11 cellular contexts compared by ENCODE assay signal in genomic region chr19:38678891-38679494, GRCh38. TPM values are rescaled to one million over a fixed set of nuclear protein-coding genes. Genes with fewer than 3 reads are reported as not detected.
DNase-seq lines count a peak whose midpoint lies in the region; ATAC-seq and TF ChIP-seq lines count a peak whose summit lies in the region.
"Had no signal": no experiment of that assay in that cellular context is flagged by ENCODE, and none has a peak within 500 bp of the region (broad histone marks: within the 10 kb centered on the region; RNA-seq: fewer than 3 reads in every experiment).

No MANE protein-coding gene starts in this region.

- H3K9me3 Mint-ChIP-seq in endodermal cell (peaks cover 4% of the 10 kb centered on the region), neural progenitor cell (peaks cover 2% of the 10 kb centered on the region)
- H3K9me3 Mint-ChIP-seq: naive thymus-derived CD8-positive, alpha-beta T cell had no signal

- WGBS in endodermal cell (ENCODE audit: insufficient coverage in 1 of 2, insufficient read length in 1 of 2), 2 experiments = 95 to 96% methylated on average over 6 to 7 of the region's 7 CpGs

- H4K20me1 ChIP-seq in neural progenitor cell (ENCODE audit: low read depth) = peaks cover 77% of the 10 kb centered on the region

- H3K36me3 Mint-ChIP-seq in endodermal cell (ENCODE audit: low read depth) (peaks cover 49% of the 10 kb centered on the region), neural progenitor cell (peaks cover 32% of the 10 kb centered on the region)

- H3K9ac ChIP-seq in endodermal cell (ENCODE audit: extremely low read depth, low read length, poor library complexity, severe bottlenecking) = no peak overlapping the region
- H3K9ac ChIP-seq in neural progenitor cell = no peak overlapping the region

- H3K27me3 ChIP-seq in endodermal cell (ENCODE audit: control insufficient read depth, insufficient read depth, low read length, poor library complexity, severe bottlenecking) = no peaks in the 10 kb centered on the region
- H3K27me3 ChIP-seq in neural progenitor cell = no peaks in the 10 kb centered on the region
- H3K27me3 ChIP-seq in upper lobe of right lung = no peaks in the 10 kb centered on the region

- no peak overlapping the region for H3K4me2 ChIP-seq in neural progenitor cell

- H2AFZ ChIP-seq in neural progenitor cell (replicated peaks) = no peak overlapping the region

- H3K4me1 Mint-ChIP-seq in endodermal cell = peaks cover 55% of the 10 kb centered on the region
- peaks cover 19% of the 10 kb centered on the region for H3K4me1 Mint-ChIP-seq in neural progenitor cell

- peaks cover 17% of the 10 kb centered on the region for H3F3A ChIP-seq in neural progenitor cell (ENCODE audit: low read depth)

- H3K79me2 ChIP-seq in neural progenitor cell (ENCODE audit: low read depth) = peaks cover 91% of the 10 kb centered on the region

- intact Hi-C loops in Right ventricle myocardium inferior (cut with DNase I) = no loop called here
- intact Hi-C loops in left ventricle myocardium superior (cut with micrococcal nuclease) = no loop called here
- intact Hi-C loops in upper lobe of right lung (cut with DNase I) = no loop called here

- H3K27ac ChIP-seq in endodermal cell (ENCODE audit: low read depth, low read length) (no peak overlapping the region), neural progenitor cell (no peak overlapping the region), upper lobe of right lung (peak overlapping the region; percentile 24)

- H3K4me1 ChIP-seq in endodermal cell (ENCODE audit: control insufficient read depth, insufficient read depth, low read length) (peaks cover 11% of the 10 kb centered on the region), neural progenitor cell (peaks cover 9% of the 10 kb centered on the region), upper lobe of right lung (peaks cover 96% of the 10 kb centered on the region)

- H3K27me3 Mint-ChIP-seq in endodermal cell (ENCODE audit: insufficient read depth) (no peaks in the 10 kb centered on the region), neural progenitor cell (ENCODE audit: insufficient read depth, low read depth) (peaks cover 2% of the 10 kb centered on the region)

- TF ChIP-seq CTCF in endodermal cell (conservative IDR thresholded peaks at IDR 0.05) = no peak
- no peak for TF ChIP-seq CTCF in neural progenitor cell (IDR thresholded peaks at IDR 0.05)
- TF ChIP-seq CTCF in upper lobe of right lung (IDR thresholded peaks at IDR 0.05) = no peak

- H3K9me3 ChIP-seq in endodermal cell (ENCODE audit: control insufficient read depth, low read length) (no peaks in the 10 kb centered on the region), neural progenitor cell (ENCODE audit: low read depth) (no peaks in the 10 kb centered on the region), upper lobe of right lung (no peaks in the 10 kb centered on the region)

- H3K36me3 ChIP-seq in endodermal cell (ENCODE audit: control insufficient read depth, insufficient read depth, low read length) (peaks cover 57% of the 10 kb centered on the region), neural progenitor cell (no peaks in the 10 kb centered on the region), upper lobe of right lung (peaks cover 5% of the 10 kb centered on the region)

- no peak overlapping the region for H3K4me3 Mint-ChIP-seq in endodermal cell
- H3K4me3 Mint-ChIP-seq in neural progenitor cell = no peak overlapping the region

- H3K27ac Mint-ChIP-seq in endodermal cell = peak overlapping the region; percentile 75
- peak overlapping the region; percentile 87 for H3K27ac Mint-ChIP-seq in neural progenitor cell

- no peak overlapping the region for H3K4me3 ChIP-seq in endodermal cell (ENCODE audit: low read length)
- H3K4me3 ChIP-seq in neural progenitor cell = no peak overlapping the region
- no peak overlapping the region for H3K4me3 ChIP-seq in upper lobe of right lung

- ATAC-seq in Right ventricle myocardium inferior = no peak
- ATAC-seq in left ventricle myocardium superior = no peak
- no peak for ATAC-seq in upper lobe of right lung
- ATAC-seq in GM21529 (IDR thresholded peaks at IDR 0.05; ENCODE audit: unreplicated experiment) = no peak
- ATAC-seq in GM21717 (IDR thresholded peaks at IDR 0.05; ENCODE audit: unreplicated experiment) = no peak
- ATAC-seq: naive thymus-derived CD8-positive, alpha-beta T cell had no signal

- peak; percentile 34 for DNase-seq in Right ventricle myocardium inferior (ENCODE audit: missing footprints)
- DNase-seq in left ventricle myocardium superior = no peak
- no peak for DNase-seq in endodermal cell
- no peak for DNase-seq in neural progenitor cell (ENCODE audit: low spot score)
- DNase-seq in upper lobe of right lung = no peak
- no peak for DNase-seq in Ammon's horn (ENCODE audit: low spot score)
- DNase-seq: ACHN; naive thymus-derived CD8-positive, alpha-beta T cell; T-helper 9 cell had no signal

RNA-seq across cellular contexts. Expression of gene ACTN4, which starts 31.5 kb away (rescaled TPM):
- total RNA-seq in Right ventricle myocardium inferior (145 TPM), left ventricle myocardium superior (131 TPM), endodermal cell (100 to 1,000 TPM; 378 to 437 TPM), neural progenitor cell (ENCODE audit: low replicate concordance) (127 and 233 TPM in 2 replicates), upper lobe of right lung (565 TPM)
- polyA plus RNA-seq in endodermal cell (2013, experiment 1 of 2) = 322 TPM
- polyA plus RNA-seq in endodermal cell (2013, experiment 2 of 2) = 298 TPM
